24 cellular contexts compared by ENCODE assay signal in genomic region chr12:20432290-20432689, GRCh38.
"Had no signal": no experiment of that assay in that cellular context is flagged by ENCODE, and none has a peak within 500 bp of the region (broad histone marks: within the 10 kb centered on the region; RNA-seq: fewer than 3 reads in every experiment).

No MANE protein-coding gene starts in this region.

- ATAC-seq: effector memory CD8-positive, alpha-beta T cell; esophagus mucosa; gastrocnemius medialis; heart right ventricle; left cardiac atrium; left lobe of liver; left ventricle myocardium superior; lower lobe of right lung; naive thymus-derived CD4-positive, alpha-beta T cell had no signal

- H3K9me3 Mint-ChIP-seq: dendritic cell treated with granulocyte-macrophage colony-stimulating factor and Interleukin-4, amounts not matched to agents 40 ng/mL and 50 ng/mL, for 4 days; effector memory CD8-positive, alpha-beta T cell; endodermal cell; mesothelial cell of epicardium had no signal

- H3K4me1 ChIP-seq: colonic mucosa, esophagus squamous epithelium, lower lobe of right lung had no signal

- H3K27ac Mint-ChIP-seq: dendritic cell treated with granulocyte-macrophage colony-stimulating factor and Interleukin-4, amounts not matched to agents 40 ng/mL and 50 ng/mL, for 4 days; effector memory CD8-positive, alpha-beta T cell; endodermal cell; mesothelial cell of epicardium; naive thymus-derived CD4-positive, alpha-beta T cell had no signal

- H3K36me3 ChIP-seq: colonic mucosa, esophagus squamous epithelium, gastrocnemius medialis, heart right ventricle, lower lobe of right lung had no signal

- H3K36me3 Mint-ChIP-seq: mesothelial cell of epicardium; naive thymus-derived CD4-positive, alpha-beta T cell had no signal

- H3K4me3 Mint-ChIP-seq: dendritic cell treated with granulocyte-macrophage colony-stimulating factor and Interleukin-4, amounts not matched to agents 40 ng/mL and 50 ng/mL, for 4 days; effector memory CD8-positive, alpha-beta T cell; endodermal cell; mesothelial cell of epicardium; naive thymus-derived CD4-positive, alpha-beta T cell had no signal

- H3K27me3 Mint-ChIP-seq: dendritic cell treated with granulocyte-macrophage colony-stimulating factor and Interleukin-4, amounts not matched to agents 40 ng/mL and 50 ng/mL, for 4 days; effector memory CD8-positive, alpha-beta T cell; naive thymus-derived CD4-positive, alpha-beta T cell had no signal

- H3K27ac ChIP-seq: colonic mucosa, epithelial cell of prostate, esophagus squamous epithelium, gastrocnemius medialis, lower lobe of right lung had no signal

- DNase-seq: colonic mucosa; cortex of kidney; effector CD8-positive, alpha-beta T cell; effector memory CD8-positive, alpha-beta T cell; endodermal cell; erythroblast; esophagus squamous epithelium; foreskin fibroblast; foreskin melanocyte; gastrocnemius medialis; glutamatergic neuron; head of caudate nucleus; heart right ventricle; hippocampal formation; left cardiac atrium; left ventricle myocardium superior; lower lobe of right lung; mesenchymal stem cell; naive thymus-derived CD4-positive, alpha-beta T cell had no signal

- H3K4me3 ChIP-seq: colonic mucosa, esophagus squamous epithelium, gastrocnemius medialis, heart right ventricle, lower lobe of right lung had no signal

- H3K9me3 ChIP-seq: colonic mucosa, esophagus squamous epithelium, gastrocnemius medialis, heart right ventricle, lower lobe of right lung had no signal

- H3K4me1 Mint-ChIP-seq: naive thymus-derived CD4-positive, alpha-beta T cell had no signal

- H3K27me3 ChIP-seq: colonic mucosa, esophagus squamous epithelium, gastrocnemius medialis, heart right ventricle had no signal
